In genomic region chr9:78601957-78602565, GRCh38 we compare ENCODE assay signal across 8 cellular contexts.
DNase-seq lines count a peak whose midpoint lies in the region; ATAC-seq, FAIRE-seq and TF ChIP-seq lines count a peak whose summit lies in the region.

No MANE protein-coding gene starts in this region.

- H3K27ac ChIP-seq in small intestine (ENCODE audit: low read depth in 1 of 2, low read length in 1 of 2) = no peak overlapping the region

- no peaks in the 10 kb centered on the region for H3K4me1 ChIP-seq in small intestine (ENCODE audit: control insufficient read depth in 2 of 2, insufficient read depth in 1 of 2, low read depth in 1 of 2, low read length in 1 of 2)

- peak; percentile 0 for DNase-seq in SIG-M5 treated with dmso at 0.1 percent for 504 hours (lab: John Stamatoyannopoulos, UW; ENCODE audit: unreplicated experiment)
- DNase-seq in SIG-M5 (lab: John Stamatoyannopoulos, UW) = no peak
- DNase-seq in NCI-H1092 (lab: John Stamatoyannopoulos, UW) = peak; percentile 57
- peak; percentile 48 for DNase-seq in foreskin melanocyte
- peak; percentile 22 for DNase-seq in small intestine

- H3K36me3 ChIP-seq in small intestine (ENCODE audit: control insufficient read depth in 2 of 2, insufficient read depth in 2 of 2, low read length in 2 of 2) = no peaks in the 10 kb centered on the region

- no peaks in the 10 kb centered on the region for H3K27me3 ChIP-seq in small intestine (ENCODE audit: control insufficient read depth in 2 of 2, insufficient read depth in 2 of 2, low read length in 2 of 2)

- H3K9me3 ChIP-seq in small intestine (ENCODE audit: control insufficient read depth, low read depth) = no peaks in the 10 kb centered on the region

- FAIRE-seq in small intestine (lab: Jason Lieb, UNC) = peak; percentile 19

- WGBS in small intestine, 3 donors = 21 to 28% (median 27%) methylated on average over 7 of the region's 7 CpGs

- H3K4me3 ChIP-seq in small intestine (ENCODE audit: low read depth in 1 of 2, low read length in 2 of 2) = no peak overlapping the region

- ATAC-seq in GM21447 (IDR thresholded peaks at IDR 0.05; ENCODE audit: unreplicated experiment) (peak; percentile 57), SK-N-SH treated with all-trans-retinoic acid at 6 μM for 48 hours (peak; percentile 72), HG03095 (IDR thresholded peaks at IDR 0.05; ENCODE audit: unreplicated experiment) (no peak)

TF ChIP-seq in SK-N-SH treated with all-trans-retinoic acid at 6 μM for 48 hours, 23 proteins besides CTCF, POLR2A, EP300 and RAD21:
- TF ChIP-seq CSRNP3 (CRISPR knock-in tag; IDR thresholded peaks at IDR 0.05) = no peak
